1 cellular context compared by ENCODE assay signal in genomic region chr10:133150656-133151055, GRCh38.
TF ChIP-seq lines count a peak whose summit lies in the region.

No MANE protein-coding gene starts in this region.

TF ChIP-seq in H1, 55 proteins besides CTCF, POLR2A, EP300 and RAD21 (continued from another document):
- TF ChIP-seq BCL11A (IDR thresholded peaks at IDR 0.05; ENCODE audit: low read depth in 2 of 2, low read length in 2 of 2): no peak
- no peak for TF ChIP-seq CBX8 (IDR thresholded peaks at IDR 0.05; ENCODE audit: borderline replicate concordance, low read depth, low read length)
- no peak for TF ChIP-seq ATF2 (IDR thresholded peaks at IDR 0.05; ENCODE audit: low read length)
- no peak for TF ChIP-seq SP1 (IDR thresholded peaks at IDR 0.05; ENCODE audit: low read depth, low read length)
- no peak for TF ChIP-seq SIRT6 (IDR thresholded peaks at IDR 0.05; ENCODE audit: low read length)
- TF ChIP-seq CREB1 (IDR thresholded peaks at IDR 0.05): no peak
- TF ChIP-seq HDAC6 (IDR thresholded peaks at IDR 0.05; ENCODE audit: low read depth, low read length): no peak
